Comparison of ENCODE assay signal across 10 cellular contexts in genomic region chr2:227717687-227718567, GRCh38. TPM values are rescaled to one million over a fixed set of nuclear protein-coding genes. Genes with fewer than 3 reads are reported as not detected.
DNase-seq lines count a peak whose midpoint lies in the region; ATAC-seq and TF ChIP-seq lines count a peak whose summit lies in the region.
"Had no signal": no experiment of that assay in that cellular context is flagged by ENCODE, and none has a peak within 500 bp of the region (broad histone marks: within the 10 kb centered on the region; RNA-seq: fewer than 3 reads in every experiment).

SLC19A3 (minus strand) TSS chr2:227718028; CDS start chr2:227702318, 15,710 bp downstream.

- H3K27ac ChIP-seq in Panc1 (ENCODE audit: low read length) (no peak within 1 kb of the TSS), esophagus muscularis mucosa (replicated peaks in 1 of 4) (peak within 1 kb of the TSS; percentile 58 to 80 (median 65)), mesendoderm (ENCODE audit: low read depth, low read length) (no peak within 1 kb of the TSS), suprapubic skin (peak within 1 kb of the TSS; percentile 39)
- H3K27ac ChIP-seq: BLaER1 treated with 17β-estradiol and CSF1 and Interleukin-3, amounts not matched to agents 10 nM and 100 nM; VCaP had no signal

- no peak within 1 kb of the TSS for H2AK5ac ChIP-seq in mesendoderm (ENCODE audit: low read length)

- no peak within 1 kb of the TSS for H2BK5ac ChIP-seq in mesendoderm (ENCODE audit: low read length)

- ATAC-seq in Panc1 (peak; percentile 96), HG02840 (IDR thresholded peaks at IDR 0.05; ENCODE audit: low FRiP score, unreplicated experiment) (no peak)

- POLR2A ChIA-PET in Panc1 (lab: Charles Lee): no interaction called here

- no peaks in the 10 kb centered on the region for H3K79me1 ChIP-seq in mesendoderm (ENCODE audit: low read length)

- H3K9ac ChIP-seq in mesendoderm (ENCODE audit: low read length): peak within 1 kb of the TSS; percentile 54
- H3K9ac ChIP-seq: BLaER1 treated with 17β-estradiol and CSF1 and Interleukin-3, amounts not matched to agents 10 nM and 100 nM had no signal

- H3K36me3 ChIP-seq in Panc1 (ENCODE audit: control insufficient read depth, insufficient read depth, low read length) (no peaks in the 10 kb centered on the region), esophagus muscularis mucosa (no peaks in the 10 kb centered on the region), mesendoderm (ENCODE audit: control insufficient read depth, insufficient read depth, low read length) (no peaks in the 10 kb centered on the region), suprapubic skin (no peaks in the 10 kb centered on the region)
- H3K36me3 ChIP-seq: BLaER1 treated with 17β-estradiol and CSF1 and Interleukin-3, amounts not matched to agents 10 nM and 100 nM had no signal

- H3K9me3 ChIP-seq in Panc1 (ENCODE audit: control insufficient read depth, insufficient read depth, low read depth, low read length) (no peaks in the 10 kb centered on the region), esophagus muscularis mucosa (no peaks in the 10 kb centered on the region), suprapubic skin (no peaks in the 10 kb centered on the region)

- WGBS in esophagus muscularis mucosa: 4% methylated on average over 27 of the region's 35 CpGs
- WGBS in mesendoderm (ENCODE audit: extremely low coverage, insufficient coverage, low lambda C conversion rate): no CpG with 5 or more reads among the region's 35 CpGs
- WGBS in suprapubic skin: 2% methylated on average over 33 of the region's 35 CpGs

- no peak within 1 kb of the TSS for H2BK15ac ChIP-seq in mesendoderm (replicated peaks; ENCODE audit: low read depth)

- CTCF ChIA-PET in Panc1 (lab: Charles Lee): no interaction called here

- H4K5ac ChIP-seq in mesendoderm (ENCODE audit: low read length): no peak within 1 kb of the TSS

- H4K8ac ChIP-seq in mesendoderm (ENCODE audit: low read depth, low read length): no peak within 1 kb of the TSS

- no peaks in the 10 kb centered on the region for H3K4me1 ChIP-seq in Panc1 (ENCODE audit: control insufficient read depth, insufficient read depth, low read length)
- H3K4me1 ChIP-seq in esophagus muscularis mucosa: peaks cover 0 to 22% (median 19%) of the 10 kb centered on the region in 4 donors
- H3K4me1 ChIP-seq in mesendoderm (ENCODE audit: control insufficient read depth, low read depth, low read length): no peaks in the 10 kb centered on the region
- H3K4me1 ChIP-seq in suprapubic skin: peaks cover 9% of the 10 kb centered on the region
- H3K4me1 ChIP-seq: BLaER1 treated with 17β-estradiol and CSF1 and Interleukin-3, amounts not matched to agents 10 nM and 100 nM had no signal

- BruUV-seq in Panc1 (replicated peaks; lab: Mats Ljungman, UMichigan): no TSS peak

- no peak within 1 kb of the TSS for H3K23ac ChIP-seq in mesendoderm (ENCODE audit: low read length)

- in situ Hi-C loops in Panc1 (cut with HindIII; ENCODE audit: low pct_unique_long_range_greater_than_20kb, low sequenced_read_pairs): no loop called here

- intact Hi-C loops in Panc1 (cut with micrococcal nuclease; ENCODE audit: unreplicated experiment) (no loop called here), esophagus muscularis mucosa (cut with DNase I) (loop anchor here (5.0 kb wide), 1 partner anchor 61 kb away; no protein-coding TSS in a partner anchor)

- no peaks in the 10 kb centered on the region for H3K79me2 ChIP-seq in mesendoderm (ENCODE audit: control insufficient read depth, insufficient read depth, low read length)

- peak within 1 kb of the TSS; percentile 24 for H3K18ac ChIP-seq in mesendoderm (ENCODE audit: low read length)

- H2BK120ac ChIP-seq in mesendoderm (ENCODE audit: low read depth, low read length): no peak within 1 kb of the TSS

- no peak within 1 kb of the TSS for H3K4ac ChIP-seq in mesendoderm (ENCODE audit: low read depth, low read length)

- H3K4me3 ChIP-seq in Panc1 (ENCODE audit: low read depth in 2 of 2, low read length in 2 of 2) (peak within 1 kb of the TSS; percentile 50 to 74), esophagus muscularis mucosa (peak within 1 kb of the TSS; percentile 51 to 58 (median 52)), mesendoderm (ENCODE audit: low read length) (peak within 1 kb of the TSS; percentile 61), suprapubic skin (peak within 1 kb of the TSS; percentile 46)
- H3K4me3 ChIP-seq: BLaER1 treated with 17β-estradiol and CSF1 and Interleukin-3, amounts not matched to agents 10 nM and 100 nM had no signal

- TF ChIP-seq EP300 in esophagus muscularis mucosa (IDR thresholded peaks at IDR 0.05): no peak
- TF ChIP-seq EP300 in suprapubic skin (IDR thresholded peaks at IDR 0.05): no peak

- H3K56ac ChIP-seq in mesendoderm (ENCODE audit: low read length): peak within 1 kb of the TSS; percentile 75

- TF ChIP-seq POLR2A in esophagus muscularis mucosa (IDR thresholded peaks at IDR 0.05; ENCODE audit: low read depth) (no peak), suprapubic skin (IDR thresholded peaks at IDR 0.05) (no peak)

- no peak for TF ChIP-seq CTCF in Panc1 (IDR thresholded peaks at IDR 0.05)
- no peak for TF ChIP-seq CTCF in esophagus muscularis mucosa (IDR thresholded peaks at IDR 0.05)
- TF ChIP-seq CTCF in suprapubic skin (IDR thresholded peaks at IDR 0.05): no peak

- H3K4me2 ChIP-seq in mesendoderm (ENCODE audit: low read length): peak within 1 kb of the TSS; percentile 69
- H3K4me2 ChIP-seq: BLaER1 treated with 17β-estradiol and CSF1 and Interleukin-3, amounts not matched to agents 10 nM and 100 nM had no signal

- H3K27me3 ChIP-seq in Panc1 (ENCODE audit: control insufficient read depth, insufficient read depth, low read length): no peaks in the 10 kb centered on the region
- no peaks in the 10 kb centered on the region for H3K27me3 ChIP-seq in esophagus muscularis mucosa
- H3K27me3 ChIP-seq in mesendoderm (ENCODE audit: insufficient read depth, low read length, poor library complexity): no peaks in the 10 kb centered on the region
- H3K27me3 ChIP-seq in suprapubic skin: no peaks in the 10 kb centered on the region
- H3K27me3 ChIP-seq: BLaER1 treated with 17β-estradiol and CSF1 and Interleukin-3, amounts not matched to agents 10 nM and 100 nM had no signal

- DNase-seq in NCI-H2081 (lab: John Stamatoyannopoulos, UW) (peak; percentile 4 to 39), NCI-H2081 treated with DMSO at 0.1 percent for 48 hours (lab: John Stamatoyannopoulos, UW) (no peak), Panc1 (ENCODE audit: low read depth, low spot score) (no peak), esophagus muscularis mucosa (ENCODE audit: extremely low spot score) (peak; percentile 93), mesendoderm (peak; percentile 86), suprapubic skin (ENCODE audit: low spot score in 2 of 2) (peak; percentile 88 to 92)
- no peak for DNase-seq in stimulated activated naive CD4-positive, alpha-beta T cell (lab: John Stamatoyannopoulos, UW)

RNA-seq across cellular contexts. Expression of gene SLC19A3, which starts in this region (rescaled TPM):
- total RNA-seq in Panc1 (2021; ENCODE audit: unreplicated experiment): 0.28 TPM
- 0.13 TPM for polyA plus RNA-seq in Panc1 (2012; ENCODE audit: insufficient read length)
- 1 to 10 TPM in 1 of 4 donors, under 1 TPM in 3; 0.40 to 1.5 (median 0.69) TPM for total RNA-seq in esophagus muscularis mucosa
- polyA plus RNA-seq in mesendoderm (2013, experiment 1 of 2): 3.5 TPM
- 3.0 TPM for polyA plus RNA-seq in mesendoderm (2013, experiment 2 of 2)
- 10 to 100 TPM in 1 of 4 donors, 1 to 10 TPM in 3; 5.1 to 14.5 (median 7.4) TPM for total RNA-seq in suprapubic skin

Comparison
In these comparisons a context has a peak if more than half of its experiments do, and no peak if none do; other contexts are left out.
1. DNase-seq: peak in NCI-H2081 (2 of 2), esophagus muscularis mucosa (single experiment), mesendoderm (single experiment) and suprapubic skin (2 of 2); none in NCI-H2081 treated with DMSO at 0.1 percent for 48 hours (single experiment), Panc1 (single experiment) and stimulated activated naive CD4-positive, alpha-beta T cell (0 of 6).
2. Peak in ATAC-seq and H3K4me3 ChIP-seq in Panc1; RNA of the gene not detected or under 1 TPM.
3. H3K27ac ChIP-seq: peak in esophagus muscularis mucosa (4 of 4) and suprapubic skin (single experiment); none in Panc1 (single experiment) and mesendoderm (single experiment).
4. Peak in every context shown above with its lines, with median percentiles within 50 percentile points of each other: H3K4me3 ChIP-seq.